ENCODE assay signal across 1 cellular context in the genomic region with DNA sequence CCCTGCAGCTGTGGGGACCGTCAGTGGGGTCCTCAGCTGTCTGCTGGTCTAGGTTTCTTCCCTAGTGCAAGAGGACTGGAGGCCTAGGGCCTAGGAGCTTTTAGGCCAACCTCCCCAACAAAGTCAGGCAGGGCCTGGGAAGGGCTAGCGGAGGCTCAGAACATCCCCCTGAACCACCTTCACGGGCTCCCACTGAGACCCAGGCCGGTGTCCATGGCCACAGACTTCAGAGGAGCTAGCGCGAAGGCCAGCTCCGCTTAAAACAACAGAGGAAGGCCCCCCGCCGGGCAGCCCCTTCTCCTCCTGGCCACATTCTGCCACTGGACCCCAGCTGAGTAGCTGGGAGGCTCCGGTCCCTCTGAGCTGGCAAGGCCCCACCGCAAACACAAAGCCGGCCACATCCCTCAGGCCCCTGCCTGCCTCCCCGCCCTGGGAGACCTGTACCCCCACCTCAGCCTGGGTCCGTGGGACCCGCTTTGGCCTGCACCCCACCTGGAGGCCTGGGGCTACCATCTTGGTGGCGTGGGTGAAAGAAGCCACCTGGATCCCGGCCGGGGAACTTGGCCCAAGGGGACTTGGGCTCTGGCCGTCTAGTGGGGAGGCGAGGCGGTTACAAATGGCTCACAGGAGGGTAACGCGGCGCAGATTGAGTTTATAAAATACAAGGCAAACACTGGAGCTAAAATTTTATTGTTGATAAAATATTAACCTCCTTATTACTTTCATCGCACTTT.
TF ChIP-seq lines count a peak whose summit lies in the region.

No MANE protein-coding gene starts in this region.

TF ChIP-seq in SK-N-SH treated with all-trans-retinoic acid at 6 μM for 48 hours, 23 proteins besides CTCF, POLR2A, EP300 and RAD21 (continued from another document):
- TF ChIP-seq, protein P1, sequence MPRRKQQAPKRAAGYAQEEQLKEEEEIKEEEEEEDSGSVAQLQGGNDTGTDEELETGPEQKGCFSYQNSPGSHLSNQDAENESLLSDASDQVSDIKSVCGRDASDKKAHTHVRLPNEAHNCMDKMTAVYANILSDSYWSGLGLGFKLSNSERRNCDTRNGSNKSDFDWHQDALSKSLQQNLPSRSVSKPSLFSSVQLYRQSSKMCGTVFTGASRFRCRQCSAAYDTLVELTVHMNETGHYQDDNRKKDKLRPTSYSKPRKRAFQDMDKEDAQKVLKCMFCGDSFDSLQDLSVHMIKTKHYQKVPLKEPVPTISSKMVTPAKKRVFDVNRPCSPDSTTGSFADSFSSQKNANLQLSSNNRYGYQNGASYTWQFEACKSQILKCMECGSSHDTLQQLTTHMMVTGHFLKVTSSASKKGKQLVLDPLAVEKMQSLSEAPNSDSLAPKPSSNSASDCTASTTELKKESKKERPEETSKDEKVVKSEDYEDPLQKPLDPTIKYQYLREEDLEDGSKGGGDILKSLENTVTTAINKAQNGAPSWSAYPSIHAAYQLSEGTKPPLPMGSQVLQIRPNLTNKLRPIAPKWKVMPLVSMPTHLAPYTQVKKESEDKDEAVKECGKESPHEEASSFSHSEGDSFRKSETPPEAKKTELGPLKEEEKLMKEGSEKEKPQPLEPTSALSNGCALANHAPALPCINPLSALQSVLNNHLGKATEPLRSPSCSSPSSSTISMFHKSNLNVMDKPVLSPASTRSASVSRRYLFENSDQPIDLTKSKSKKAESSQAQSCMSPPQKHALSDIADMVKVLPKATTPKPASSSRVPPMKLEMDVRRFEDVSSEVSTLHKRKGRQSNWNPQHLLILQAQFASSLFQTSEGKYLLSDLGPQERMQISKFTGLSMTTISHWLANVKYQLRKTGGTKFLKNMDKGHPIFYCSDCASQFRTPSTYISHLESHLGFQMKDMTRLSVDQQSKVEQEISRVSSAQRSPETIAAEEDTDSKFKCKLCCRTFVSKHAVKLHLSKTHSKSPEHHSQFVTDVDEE (CRISPR knock-in tag; IDR thresholded peaks at IDR 0.05) = no peak
- TF ChIP-seq ARNTL (CRISPR knock-in tag; IDR thresholded peaks at IDR 0.05; ENCODE audit: borderline replicate concordance, low read depth) (no peak), OSR1 (CRISPR knock-in tag; IDR thresholded peaks at IDR 0.05) (no peak), ZFP3 (CRISPR knock-in tag; IDR thresholded peaks at IDR 0.05) (no peak), BACH2 (CRISPR knock-in tag; IDR thresholded peaks at IDR 0.05; ENCODE audit: borderline replicate concordance) (no peak), RARB (CRISPR knock-in tag; IDR thresholded peaks at IDR 0.05) (no peak)
- TF ChIP-seq, protein P2, sequence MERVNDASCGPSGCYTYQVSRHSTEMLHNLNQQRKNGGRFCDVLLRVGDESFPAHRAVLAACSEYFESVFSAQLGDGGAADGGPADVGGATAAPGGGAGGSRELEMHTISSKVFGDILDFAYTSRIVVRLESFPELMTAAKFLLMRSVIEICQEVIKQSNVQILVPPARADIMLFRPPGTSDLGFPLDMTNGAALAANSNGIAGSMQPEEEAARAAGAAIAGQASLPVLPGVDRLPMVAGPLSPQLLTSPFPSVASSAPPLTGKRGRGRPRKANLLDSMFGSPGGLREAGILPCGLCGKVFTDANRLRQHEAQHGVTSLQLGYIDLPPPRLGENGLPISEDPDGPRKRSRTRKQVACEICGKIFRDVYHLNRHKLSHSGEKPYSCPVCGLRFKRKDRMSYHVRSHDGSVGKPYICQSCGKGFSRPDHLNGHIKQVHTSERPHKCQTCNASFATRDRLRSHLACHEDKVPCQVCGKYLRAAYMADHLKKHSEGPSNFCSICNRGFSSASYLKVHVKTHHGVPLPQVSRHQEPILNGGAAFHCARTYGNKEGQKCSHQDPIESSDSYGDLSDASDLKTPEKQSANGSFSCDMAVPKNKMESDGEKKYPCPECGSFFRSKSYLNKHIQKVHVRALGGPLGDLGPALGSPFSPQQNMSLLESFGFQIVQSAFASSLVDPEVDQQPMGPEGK (CRISPR knock-in tag; IDR thresholded peaks at IDR 0.05; ENCODE audit: borderline replicate concordance) = no peak
